In genomic region chr20:62387993-62388635, GRCh38 we compare ENCODE assay signal across 2 cellular contexts.
A peak's percentile ranks its signal among the peaks of the same experiment; 100 is the strongest.
TF ChIP-seq lines count a peak whose summit lies in the region.

No MANE protein-coding gene starts in this region.

TF ChIP-seq in SK-N-SH, 30 proteins besides CTCF, POLR2A, EP300 and RAD21 (continued from another document):
- TF ChIP-seq FOSL2 (IDR thresholded peaks at IDR 0.05; ENCODE audit: borderline replicate concordance, low read depth) (no peak), TAF1 (IDR thresholded peaks at IDR 0.05; ENCODE audit: borderline replicate concordance, low read depth, low read length) (peak; percentile 8; the same call in 1 of the 2 replicates), FOXM1 (IDR thresholded peaks at IDR 0.05; ENCODE audit: low read depth) (no peak)

TF ChIP-seq in SK-N-SH treated with all-trans-retinoic acid at 6 μM for 48 hours, 23 proteins besides CTCF, POLR2A, EP300 and RAD21 (continued from another document):
- TF ChIP-seq POU6F1 (CRISPR knock-in tag; IDR thresholded peaks at IDR 0.05; ENCODE audit: borderline replicate concordance, low read depth) (no peak), ZNF70 (CRISPR knock-in tag; IDR thresholded peaks at IDR 0.05) (no peak), ESRRG (CRISPR knock-in tag; IDR thresholded peaks at IDR 0.05) (no peak), TOX (CRISPR knock-in tag; IDR thresholded peaks at IDR 0.05; ENCODE audit: borderline replicate concordance) (no peak), ZFP30 (CRISPR knock-in tag; IDR thresholded peaks at IDR 0.05) (no peak), GLIS3 (CRISPR knock-in tag; IDR thresholded peaks at IDR 0.05) (no peak), ZNF8 (CRISPR knock-in tag; IDR thresholded peaks at IDR 0.05) (no peak), TCF4 (CRISPR knock-in tag; IDR thresholded peaks at IDR 0.05; ENCODE audit: borderline replicate concordance) (no peak), SNAI2 (CRISPR knock-in tag; IDR thresholded peaks at IDR 0.05) (no peak)
- TF ChIP-seq, protein P1, sequence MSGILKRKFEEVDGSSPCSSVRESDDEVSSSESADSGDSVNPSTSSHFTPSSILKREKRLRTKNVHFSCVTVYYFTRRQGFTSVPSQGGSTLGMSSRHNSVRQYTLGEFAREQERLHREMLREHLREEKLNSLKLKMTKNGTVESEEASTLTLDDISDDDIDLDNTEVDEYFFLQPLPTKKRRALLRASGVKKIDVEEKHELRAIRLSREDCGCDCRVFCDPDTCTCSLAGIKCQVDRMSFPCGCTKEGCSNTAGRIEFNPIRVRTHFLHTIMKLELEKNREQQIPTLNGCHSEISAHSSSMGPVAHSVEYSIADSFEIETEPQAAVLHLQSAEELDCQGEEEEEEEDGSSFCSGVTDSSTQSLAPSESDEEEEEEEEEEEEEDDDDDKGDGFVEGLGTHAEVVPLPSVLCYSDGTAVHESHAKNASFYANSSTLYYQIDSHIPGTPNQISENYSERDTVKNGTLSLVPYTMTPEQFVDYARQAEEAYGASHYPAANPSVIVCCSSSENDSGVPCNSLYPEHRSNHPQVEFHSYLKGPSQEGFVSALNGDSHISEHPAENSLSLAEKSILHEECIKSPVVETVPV (CRISPR knock-in tag; IDR thresholded peaks at IDR 0.05) = no peak
